In genomic region chr10:93067443-93068365, GRCh38 we compare ENCODE assay signal across 19 cellular contexts. TPM values are rescaled to one million over a fixed set of nuclear protein-coding genes. Genes with fewer than 3 reads are reported as not detected.
A peak's percentile ranks its signal among the peaks of the same experiment; 100 is the strongest.
DNase-seq lines count a peak whose midpoint lies in the region; ATAC-seq, FAIRE-seq and TF ChIP-seq lines count a peak whose summit lies in the region.
"Had no signal": no experiment of that assay in that cellular context is flagged by ENCODE, and none has a peak within 500 bp of the region (broad histone marks: within the 10 kb centered on the region; RNA-seq: fewer than 3 reads in every experiment).

No MANE protein-coding gene starts in this region.

- no peak for TF ChIP-seq CTCF in WTC11 (IDR thresholded peaks at IDR 0.05)
- no peak for TF ChIP-seq CTCF in thoracic aorta (IDR thresholded peaks at IDR 0.05)

- POLR2A ChIA-PET in activated naive CD8-positive, alpha-beta T cell treated with anti-CD3 and anti-CD28 coated beads, Interleukin-2, amount 10 ng/mL, durations not matched to agents 7 days and 5 days (lab: Charles Lee) = no interaction called here
- POLR2A ChIA-PET in WTC11 (lab: Charles Lee) = interaction anchor here (0.6 kb wide), 1 partner anchor 31 kb away, joined by 3 read pairs; no protein-coding TSS in a partner anchor

- no peak for ATAC-seq in activated naive CD8-positive, alpha-beta T cell treated with anti-CD3 and anti-CD28 coated beads, Interleukin-2, amount 10 ng/mL, durations not matched to agents 7 days and 5 days (ENCODE audit: low read depth)
- no peak for ATAC-seq in activated naive CD8-positive, alpha-beta T cell treated with anti-CD3 and anti-CD28 coated beads, Interleukin-2, amount 50 U/mL, for 24 hours
- ATAC-seq in WTC11 (no peak), thoracic aorta (ENCODE audit: insufficient number of reproducible peaks, low FRiP score, low read depth) (no peak)
- ATAC-seq: T-helper 17 cell had no signal

- no peak overlapping the region for H3K27ac Mint-ChIP-seq in activated naive CD8-positive, alpha-beta T cell treated with anti-CD3 and anti-CD28 coated beads, Interleukin-2, amount 10 ng/mL, durations not matched to agents 7 days and 5 days
- H3K27ac Mint-ChIP-seq in activated naive CD8-positive, alpha-beta T cell treated with anti-CD3 and anti-CD28 coated beads, Interleukin-2, amount 50 U/mL, for 24 hours = no peak overlapping the region
- no peak overlapping the region for H3K27ac Mint-ChIP-seq in WTC11
- H3K27ac Mint-ChIP-seq: activated naive CD4-positive, alpha-beta T cell treated with anti-CD3 and anti-CD28 coated beads for 36 hours; T-helper 17 cell had no signal

- peak overlapping the region; percentile 39 for H3K4me3 Mint-ChIP-seq in activated naive CD8-positive, alpha-beta T cell treated with anti-CD3 and anti-CD28 coated beads, Interleukin-2, amount 10 ng/mL, durations not matched to agents 7 days and 5 days
- no peak overlapping the region for H3K4me3 Mint-ChIP-seq in activated naive CD8-positive, alpha-beta T cell treated with anti-CD3 and anti-CD28 coated beads, Interleukin-2, amount 50 U/mL, for 24 hours
- H3K4me3 Mint-ChIP-seq in WTC11 = peak overlapping the region; percentile 69
- H3K4me3 Mint-ChIP-seq: activated naive CD4-positive, alpha-beta T cell treated with anti-CD3 and anti-CD28 coated beads for 36 hours had no signal

- H3K27me3 Mint-ChIP-seq in activated naive CD8-positive, alpha-beta T cell treated with anti-CD3 and anti-CD28 coated beads, Interleukin-2, amount 10 ng/mL, durations not matched to agents 7 days and 5 days = peaks cover 84% of the 10 kb centered on the region
- peaks cover 85% of the 10 kb centered on the region for H3K27me3 Mint-ChIP-seq in activated naive CD8-positive, alpha-beta T cell treated with anti-CD3 and anti-CD28 coated beads, Interleukin-2, amount 50 U/mL, for 24 hours
- peaks cover 99% of the 10 kb centered on the region for H3K27me3 Mint-ChIP-seq in WTC11 (ENCODE audit: low read depth)

- H3K36me3 ChIP-seq in iPS-18a (ENCODE audit: control insufficient read depth, low read depth, low read length) = no peaks in the 10 kb centered on the region
- H3K36me3 ChIP-seq in thoracic aorta = no peaks in the 10 kb centered on the region
- H3K36me3 ChIP-seq: prostate gland had no signal

- FAIRE-seq in HTR-8/SVneo (lab: Jason Lieb, UNC) = no peak
- FAIRE-seq: endometrium, GM12891 had no signal

- no peaks in the 10 kb centered on the region for H3K9me3 Mint-ChIP-seq in activated naive CD8-positive, alpha-beta T cell treated with anti-CD3 and anti-CD28 coated beads, Interleukin-2, amount 10 ng/mL, durations not matched to agents 7 days and 5 days
- H3K9me3 Mint-ChIP-seq in activated naive CD8-positive, alpha-beta T cell treated with anti-CD3 and anti-CD28 coated beads, Interleukin-2, amount 50 U/mL, for 24 hours = no peaks in the 10 kb centered on the region
- no peaks in the 10 kb centered on the region for H3K9me3 Mint-ChIP-seq in WTC11
- H3K9me3 Mint-ChIP-seq: activated naive CD4-positive, alpha-beta T cell treated with anti-CD3 and anti-CD28 coated beads for 36 hours had no signal

- H3K27ac ChIP-seq in iPS-18a (ENCODE audit: low read length) = no peak overlapping the region
- H3K27ac ChIP-seq in thoracic aorta = no peak overlapping the region
- H3K27ac ChIP-seq: prostate gland had no signal

- H3K9ac ChIP-seq in iPS-18a (ENCODE audit: low read length) = no peak overlapping the region

- H3K4me1 ChIP-seq in iPS-18a (ENCODE audit: control insufficient read depth, low read depth, low read length) (peaks cover 17% of the 10 kb centered on the region), thoracic aorta (ENCODE audit: control insufficient read depth in 1 of 2, low read depth in 2 of 2) (peaks cover 14 to 38% of the 10 kb centered on the region in 2 donors)
- H3K4me1 ChIP-seq: prostate gland had no signal

- H3K36me3 Mint-ChIP-seq in activated naive CD8-positive, alpha-beta T cell treated with anti-CD3 and anti-CD28 coated beads, Interleukin-2, amount 10 ng/mL, durations not matched to agents 7 days and 5 days = no peaks in the 10 kb centered on the region
- H3K36me3 Mint-ChIP-seq in activated naive CD8-positive, alpha-beta T cell treated with anti-CD3 and anti-CD28 coated beads, Interleukin-2, amount 50 U/mL, for 24 hours (ENCODE audit: low read depth) = no peaks in the 10 kb centered on the region
- H3K36me3 Mint-ChIP-seq in WTC11 = peaks cover 3% of the 10 kb centered on the region; the same call in 1 of the 2 replicates

- DNase-seq in activated naive CD8-positive, alpha-beta T cell treated with anti-CD3 and anti-CD28 coated beads, Interleukin-2, amount 10 ng/mL, durations not matched to agents 7 days and 5 days = no peak
- no peak for DNase-seq in activated naive CD8-positive, alpha-beta T cell treated with anti-CD3 and anti-CD28 coated beads, Interleukin-2, amount 50 U/mL, for 24 hours
- DNase-seq in WTC11 (ENCODE audit: low spot score) = no peak
- no peak for DNase-seq in thoracic aorta (ENCODE audit: low spot score)
- no peak for DNase-seq in HTR-8/SVneo (ENCODE audit: insufficient read length, low spot score)
- no peak for DNase-seq in NK-92 treated with Interleukin-12 subunit alpha and Interleukin-12 subunit beta, amount 100 ng/mL, for 24 hours (lab: John Stamatoyannopoulos, UW)
- no peak for DNase-seq in hypothalamus (lab: John Stamatoyannopoulos, UW)
- DNase-seq: activated CD4-positive, CD25-positive, alpha-beta regulatory T cell treated with anti-CD3 and anti-CD28 coated beads, Interleukin-2, amount 50 U/mL, for 72 hours; activated CD8-positive, alpha-beta memory T cell treated with anti-CD3 and anti-CD28 coated beads, Interleukin-2, amount 50 U/mL, for 48 hours; activated naive CD4-positive, alpha-beta T cell treated with anti-CD3 and anti-CD28 coated beads for 36 hours; mucosa of descending colon; T-helper 17 cell had no signal

- no peaks in the 10 kb centered on the region for H3K9me3 ChIP-seq in iPS-18a (ENCODE audit: control insufficient read depth, low read depth, low read length)
- no peaks in the 10 kb centered on the region for H3K9me3 ChIP-seq in thoracic aorta
- H3K9me3 ChIP-seq: mucosa of descending colon, prostate gland had no signal

- peaks cover 27% of the 10 kb centered on the region for H3K4me1 Mint-ChIP-seq in activated naive CD8-positive, alpha-beta T cell treated with anti-CD3 and anti-CD28 coated beads, Interleukin-2, amount 10 ng/mL, durations not matched to agents 7 days and 5 days
- H3K4me1 Mint-ChIP-seq in activated naive CD8-positive, alpha-beta T cell treated with anti-CD3 and anti-CD28 coated beads, Interleukin-2, amount 50 U/mL, for 24 hours = peaks cover 19% of the 10 kb centered on the region
- H3K4me1 Mint-ChIP-seq in WTC11 = peaks cover 53% of the 10 kb centered on the region

- H3K27me3 ChIP-seq in iPS-18a (ENCODE audit: control insufficient read depth, insufficient read depth, low read length) (peaks cover 100% of the 10 kb centered on the region), thoracic aorta (replicated peaks; ENCODE audit: insufficient read depth) (peaks cover 11% of the 10 kb centered on the region)

- CTCF ChIA-PET in WTC11 (lab: Charles Lee) = interaction anchor here (0.7 to 9.8 kb wide), 5 partner anchors 7 to 290 kb away, joined by 3 to 106 read pairs (median 5); partner anchors contain the start of gene CYP26A1

- peak overlapping the region; percentile 42 for H3K4me3 ChIP-seq in iPS-18a (ENCODE audit: low read length)
- H3K4me3 ChIP-seq in thoracic aorta = peak overlapping the region; percentile 38
- H3K4me3 ChIP-seq: mucosa of descending colon, prostate gland had no signal

TF ChIP-seq in WTC11, 78 proteins besides CTCF, POLR2A, EP300 and RAD21 (continues in another document):
- TF ChIP-seq PRDM15 (CRISPR knock-in tag; IDR thresholded peaks at IDR 0.05) (no peak), CBFB (CRISPR knock-in tag; IDR thresholded peaks at IDR 0.05; ENCODE audit: low read depth) (no peak), TEAD1 (CRISPR knock-in tag; IDR thresholded peaks at IDR 0.05) (no peak), EMX1 (CRISPR knock-in tag; IDR thresholded peaks at IDR 0.05) (no peak), HMGA2 (CRISPR knock-in tag; IDR thresholded peaks at IDR 0.05) (no peak)

RNA-seq across cellular contexts. Expression of gene CYP26A1, which starts 6.0 kb away (rescaled TPM):
- under 1 TPM in 1 of 2 experiments, not detected in 1; 0.31 TPM for total RNA-seq in activated naive CD8-positive, alpha-beta T cell treated with anti-CD3 and anti-CD28 coated beads, Interleukin-2, amount 10 ng/mL, durations not matched to agents 7 days and 5 days
- total RNA-seq in WTC11 (2021) = 2.1 to 3.4 TPM (median 3.1 TPM) in 3 replicates
- total RNA-seq in thoracic aorta = not detected
- total RNA-seq: activated naive CD4-positive, alpha-beta T cell treated with anti-CD3 and anti-CD28 coated beads for 36 hours; HT1080; kidney epithelial cell; mucosa of descending colon; prostate gland; T-helper 17 cell had no signal

RNA-seq across cellular contexts. Expression of gene CYP26C1, which starts 7.1 kb away (rescaled TPM):
- total RNA-seq in activated naive CD8-positive, alpha-beta T cell treated with anti-CD3 and anti-CD28 coated beads, Interleukin-2, amount 10 ng/mL, durations not matched to agents 7 days and 5 days = under 1 TPM in 1 of 2 experiments, not detected in 1; 0.17 TPM
- total RNA-seq in WTC11 (2021) (0.07 to 0.11 TPM (median 0.11 TPM) in 3 replicates), thoracic aorta (under 1 TPM in 1 of 2 donors, not detected in 1; 0.35 TPM)
- total RNA-seq: A172; activated naive CD4-positive, alpha-beta T cell treated with anti-CD3 and anti-CD28 coated beads for 36 hours; HT1080 had no signal
